In the genomic region with DNA sequence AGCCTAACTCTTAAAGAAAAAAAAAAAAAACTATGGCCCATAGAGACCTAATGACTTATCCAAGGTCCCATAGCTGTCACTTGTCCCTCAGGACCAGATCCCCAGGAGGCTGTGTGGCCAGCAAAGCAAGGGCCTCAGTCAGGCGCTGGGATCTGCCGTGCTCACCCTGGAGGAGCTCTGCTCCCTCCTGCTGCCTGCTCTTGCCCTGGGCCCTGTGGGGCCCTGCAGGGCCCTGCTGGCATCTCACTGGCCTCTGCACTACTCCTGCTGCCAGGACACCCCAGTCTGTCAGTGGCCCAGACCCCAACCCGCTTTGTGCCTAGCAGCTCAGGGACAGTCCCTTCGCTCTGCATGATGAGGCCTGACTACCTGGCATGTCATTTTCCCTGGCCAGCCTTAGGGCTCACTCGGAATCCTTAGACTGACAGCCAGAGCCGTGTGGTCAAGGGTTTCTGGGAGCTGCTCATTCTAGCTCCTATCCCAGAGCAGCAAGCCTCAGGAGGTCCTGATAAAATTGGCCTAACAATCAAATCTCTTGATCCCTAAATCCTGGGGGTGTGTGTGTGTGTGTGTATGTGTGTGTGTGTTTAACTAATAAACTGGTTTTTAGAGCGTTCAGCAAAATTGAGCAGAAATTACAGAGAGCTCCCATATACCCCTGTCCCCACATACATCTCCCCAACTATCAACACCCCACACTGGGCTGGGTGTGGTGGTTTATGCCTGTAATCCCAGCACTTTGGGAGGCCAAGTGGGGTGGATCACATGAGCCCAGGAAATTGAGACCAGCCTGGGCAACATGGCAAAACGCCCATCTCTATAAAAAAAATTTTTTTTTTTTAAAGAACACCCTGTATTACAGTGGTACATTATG, we compare ENCODE assay signal across 1 cellular context.
TF ChIP-seq lines count a peak whose summit lies in the region.

No MANE protein-coding gene starts in this region.

TF ChIP-seq in SK-N-SH treated with all-trans-retinoic acid at 6 μM for 48 hours, 23 proteins besides CTCF, POLR2A, EP300 and RAD21 (continued from another document):
- TF ChIP-seq, protein P1, sequence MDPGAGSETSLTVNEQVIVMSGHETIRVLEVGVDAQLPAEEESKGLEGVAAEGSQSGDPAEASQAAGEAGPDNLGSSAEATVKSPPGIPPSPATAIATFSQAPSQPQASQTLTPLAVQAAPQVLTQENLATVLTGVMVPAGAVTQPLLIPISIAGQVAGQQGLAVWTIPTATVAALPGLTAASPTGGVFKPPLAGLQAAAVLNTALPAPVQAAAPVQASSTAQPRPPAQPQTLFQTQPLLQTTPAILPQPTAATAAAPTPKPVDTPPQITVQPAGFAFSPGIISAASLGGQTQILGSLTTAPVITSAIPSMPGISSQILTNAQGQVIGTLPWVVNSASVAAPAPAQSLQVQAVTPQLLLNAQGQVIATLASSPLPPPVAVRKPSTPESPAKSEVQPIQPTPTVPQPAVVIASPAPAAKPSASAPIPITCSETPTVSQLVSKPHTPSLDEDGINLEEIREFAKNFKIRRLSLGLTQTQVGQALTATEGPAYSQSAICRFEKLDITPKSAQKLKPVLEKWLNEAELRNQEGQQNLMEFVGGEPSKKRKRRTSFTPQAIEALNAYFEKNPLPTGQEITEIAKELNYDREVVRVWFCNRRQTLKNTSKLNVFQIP (CRISPR knock-in tag; IDR thresholded peaks at IDR 0.05; ENCODE audit: borderline replicate concordance, low read depth), result no peak
- TF ChIP-seq, protein P2, sequence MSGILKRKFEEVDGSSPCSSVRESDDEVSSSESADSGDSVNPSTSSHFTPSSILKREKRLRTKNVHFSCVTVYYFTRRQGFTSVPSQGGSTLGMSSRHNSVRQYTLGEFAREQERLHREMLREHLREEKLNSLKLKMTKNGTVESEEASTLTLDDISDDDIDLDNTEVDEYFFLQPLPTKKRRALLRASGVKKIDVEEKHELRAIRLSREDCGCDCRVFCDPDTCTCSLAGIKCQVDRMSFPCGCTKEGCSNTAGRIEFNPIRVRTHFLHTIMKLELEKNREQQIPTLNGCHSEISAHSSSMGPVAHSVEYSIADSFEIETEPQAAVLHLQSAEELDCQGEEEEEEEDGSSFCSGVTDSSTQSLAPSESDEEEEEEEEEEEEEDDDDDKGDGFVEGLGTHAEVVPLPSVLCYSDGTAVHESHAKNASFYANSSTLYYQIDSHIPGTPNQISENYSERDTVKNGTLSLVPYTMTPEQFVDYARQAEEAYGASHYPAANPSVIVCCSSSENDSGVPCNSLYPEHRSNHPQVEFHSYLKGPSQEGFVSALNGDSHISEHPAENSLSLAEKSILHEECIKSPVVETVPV (CRISPR knock-in tag; IDR thresholded peaks at IDR 0.05), result no peak
- TF ChIP-seq OSR1 (CRISPR knock-in tag; IDR thresholded peaks at IDR 0.05), result no peak
- TF ChIP-seq ZFP3 (CRISPR knock-in tag; IDR thresholded peaks at IDR 0.05), result no peak
- TF ChIP-seq, protein P3, sequence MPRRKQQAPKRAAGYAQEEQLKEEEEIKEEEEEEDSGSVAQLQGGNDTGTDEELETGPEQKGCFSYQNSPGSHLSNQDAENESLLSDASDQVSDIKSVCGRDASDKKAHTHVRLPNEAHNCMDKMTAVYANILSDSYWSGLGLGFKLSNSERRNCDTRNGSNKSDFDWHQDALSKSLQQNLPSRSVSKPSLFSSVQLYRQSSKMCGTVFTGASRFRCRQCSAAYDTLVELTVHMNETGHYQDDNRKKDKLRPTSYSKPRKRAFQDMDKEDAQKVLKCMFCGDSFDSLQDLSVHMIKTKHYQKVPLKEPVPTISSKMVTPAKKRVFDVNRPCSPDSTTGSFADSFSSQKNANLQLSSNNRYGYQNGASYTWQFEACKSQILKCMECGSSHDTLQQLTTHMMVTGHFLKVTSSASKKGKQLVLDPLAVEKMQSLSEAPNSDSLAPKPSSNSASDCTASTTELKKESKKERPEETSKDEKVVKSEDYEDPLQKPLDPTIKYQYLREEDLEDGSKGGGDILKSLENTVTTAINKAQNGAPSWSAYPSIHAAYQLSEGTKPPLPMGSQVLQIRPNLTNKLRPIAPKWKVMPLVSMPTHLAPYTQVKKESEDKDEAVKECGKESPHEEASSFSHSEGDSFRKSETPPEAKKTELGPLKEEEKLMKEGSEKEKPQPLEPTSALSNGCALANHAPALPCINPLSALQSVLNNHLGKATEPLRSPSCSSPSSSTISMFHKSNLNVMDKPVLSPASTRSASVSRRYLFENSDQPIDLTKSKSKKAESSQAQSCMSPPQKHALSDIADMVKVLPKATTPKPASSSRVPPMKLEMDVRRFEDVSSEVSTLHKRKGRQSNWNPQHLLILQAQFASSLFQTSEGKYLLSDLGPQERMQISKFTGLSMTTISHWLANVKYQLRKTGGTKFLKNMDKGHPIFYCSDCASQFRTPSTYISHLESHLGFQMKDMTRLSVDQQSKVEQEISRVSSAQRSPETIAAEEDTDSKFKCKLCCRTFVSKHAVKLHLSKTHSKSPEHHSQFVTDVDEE (CRISPR knock-in tag; IDR thresholded peaks at IDR 0.05), result no peak
- TF ChIP-seq GLIS3 (CRISPR knock-in tag; IDR thresholded peaks at IDR 0.05), result no peak
- no peak for TF ChIP-seq ZNF565 (CRISPR knock-in tag; conservative IDR thresholded peaks at IDR 0.05; ENCODE audit: low read depth)
- TF ChIP-seq BACH2 (CRISPR knock-in tag; IDR thresholded peaks at IDR 0.05; ENCODE audit: borderline replicate concordance), result no peak
- TF ChIP-seq, protein P4, sequence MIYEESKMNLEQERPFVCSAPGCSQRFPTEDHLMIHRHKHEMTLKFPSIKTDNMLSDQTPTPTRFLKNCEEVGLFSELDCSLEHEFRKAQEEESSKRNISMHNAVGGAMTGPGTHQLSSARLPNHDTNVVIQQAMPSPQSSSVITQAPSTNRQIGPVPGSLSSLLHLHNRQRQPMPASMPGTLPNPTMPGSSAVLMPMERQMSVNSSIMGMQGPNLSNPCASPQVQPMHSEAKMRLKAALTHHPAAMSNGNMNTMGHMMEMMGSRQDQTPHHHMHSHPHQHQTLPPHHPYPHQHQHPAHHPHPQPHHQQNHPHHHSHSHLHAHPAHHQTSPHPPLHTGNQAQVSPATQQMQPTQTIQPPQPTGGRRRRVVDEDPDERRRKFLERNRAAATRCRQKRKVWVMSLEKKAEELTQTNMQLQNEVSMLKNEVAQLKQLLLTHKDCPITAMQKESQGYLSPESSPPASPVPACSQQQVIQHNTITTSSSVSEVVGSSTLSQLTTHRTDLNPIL (CRISPR knock-in tag; IDR thresholded peaks at IDR 0.05; ENCODE audit: low read depth), result no peak
- no peak for TF ChIP-seq ZFP30 (CRISPR knock-in tag; IDR thresholded peaks at IDR 0.05)
- no peak for TF ChIP-seq RARB (CRISPR knock-in tag; IDR thresholded peaks at IDR 0.05)
